ENCODE assay signal across 9 cellular contexts in the genomic region with DNA sequence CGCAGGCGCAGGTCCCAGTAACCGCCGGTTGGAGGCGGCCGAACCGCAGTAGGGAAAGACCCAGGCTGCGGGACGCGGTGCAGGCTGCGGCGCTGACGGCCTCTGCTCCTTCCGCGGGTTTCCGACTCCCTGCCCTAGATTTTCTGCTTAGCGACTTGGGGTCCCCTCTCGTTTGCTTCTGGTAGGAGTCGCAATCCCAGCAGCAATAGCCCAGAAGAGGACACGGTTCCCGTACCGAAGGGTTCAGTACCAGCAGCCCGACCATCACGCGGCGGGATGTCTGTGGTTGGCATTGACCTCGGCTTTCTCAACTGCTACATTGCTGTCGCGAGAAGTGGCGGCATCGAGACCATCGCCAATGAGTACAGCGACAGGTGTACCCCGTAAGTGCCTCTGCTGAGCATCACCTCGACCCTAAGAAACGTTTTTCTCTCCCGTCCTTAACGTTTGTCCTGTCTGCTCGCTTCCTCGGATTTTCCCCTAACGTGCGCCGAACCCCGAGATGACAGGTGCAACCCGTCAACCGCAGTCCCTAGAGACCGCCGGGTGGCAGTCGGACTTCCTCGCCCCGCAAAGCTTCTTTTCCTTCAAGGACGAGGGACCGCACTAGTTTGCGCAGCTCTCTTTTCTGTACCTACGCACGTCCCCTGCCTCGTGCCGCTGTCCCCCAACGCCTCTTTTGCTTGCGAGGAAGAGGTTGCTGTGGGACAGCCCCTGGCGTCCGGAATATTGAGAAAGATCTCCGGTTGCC. TPM values are rescaled to one million over a fixed set of nuclear protein-coding genes. Genes with fewer than 3 reads are reported as not detected.
DNase-seq lines count a peak whose midpoint lies in the region; ATAC-seq, FAIRE-seq and TF ChIP-seq lines count a peak whose summit lies in the region.
"Had no signal": no experiment of that assay in that cellular context is flagged by ENCODE, and none has a peak within 500 bp of the region (broad histone marks: within the 10 kb centered on the region; RNA-seq: fewer than 3 reads in every experiment).

A gene (plus strand): TSS at position 48 of the 751 bp plus-strand sequence. CDS start 229 bp downstream, at position 277.

- H3K27ac ChIP-seq in CD8-positive, alpha-beta T cell (ENCODE audit: low read depth, low read length) = no peak within 1 kb of the TSS
- peak within 1 kb of the TSS; percentile 85 for H3K27ac ChIP-seq in muscle layer of duodenum (ENCODE audit: low read length)

- H3K4me3 ChIP-seq in CD8-positive, alpha-beta T cell (ENCODE audit: low read depth, low read length) = peak within 1 kb of the TSS; percentile 66
- H3K4me3 ChIP-seq in muscle layer of duodenum (ENCODE audit: low read depth in 1 of 2, low read length in 2 of 2) = peak within 1 kb of the TSS; percentile 88 to 96

- intact Hi-C loops in CD8-positive, alpha-beta T cell (cut with DNase I, micrococcal nuclease) = no loop called here

- peaks cover 15% of the 10 kb centered on the region for H3K4me1 Mint-ChIP-seq in CD8-positive, alpha-beta T cell (ENCODE audit: low read depth)
- peaks cover 18% of the 10 kb centered on the region for H3K4me1 Mint-ChIP-seq in activated CD8-positive, alpha-beta memory T cell treated with anti-CD3 and anti-CD28 coated beads, Interleukin-2, amount 10 ng/mL, durations not matched to agents 7 days and 5 days

- H3K36me3 Mint-ChIP-seq in CD8-positive, alpha-beta T cell = no peaks in the 10 kb centered on the region
- peaks cover 2% of the 10 kb centered on the region for H3K36me3 Mint-ChIP-seq in activated CD8-positive, alpha-beta memory T cell treated with anti-CD3 and anti-CD28 coated beads, Interleukin-2, amount 10 ng/mL, durations not matched to agents 7 days and 5 days

- no peaks in the 10 kb centered on the region for H3K36me3 ChIP-seq in CD8-positive, alpha-beta T cell (ENCODE audit: insufficient read depth, low read length)
- H3K36me3 ChIP-seq in muscle layer of duodenum (ENCODE audit: control insufficient read depth in 1 of 2, insufficient read depth in 2 of 2, low read length in 2 of 2) = no peaks in the 10 kb centered on the region

- ATAC-seq in CD8-positive, alpha-beta T cell = peak; percentile 58
- ATAC-seq in HG03342 (IDR thresholded peaks at IDR 0.05; ENCODE audit: unreplicated experiment) = peak; percentile 38
- peak; percentile 50 for ATAC-seq in activated CD8-positive, alpha-beta memory T cell treated with anti-CD3 and anti-CD28 coated beads, Interleukin-2, amount 10 ng/mL, durations not matched to agents 7 days and 5 days
- peak; percentile 90 for ATAC-seq in esophagus mucosa

- H3K4me1 ChIP-seq in CD8-positive, alpha-beta T cell (ENCODE audit: insufficient read depth, low read length) = peaks cover 14% of the 10 kb centered on the region
- no peaks in the 10 kb centered on the region for H3K4me1 ChIP-seq in muscle layer of duodenum (ENCODE audit: control insufficient read depth in 1 of 2, insufficient read depth in 2 of 2, low read length in 2 of 2)

- CTCF ChIA-PET in CD8-positive, alpha-beta T cell (lab: Charles Lee) = no interaction called here
- CTCF ChIA-PET in activated CD8-positive, alpha-beta memory T cell treated with anti-CD3 and anti-CD28 coated beads, Interleukin-2, amount 10 ng/mL, durations not matched to agents 7 days and 5 days (lab: Charles Lee) = interaction anchor here (0.9 kb wide), 1 partner anchor 98 kb away, joined by 3 read pairs; a partner anchor contains a TSS

- no peak for TF ChIP-seq CTCF in CD8-positive, alpha-beta T cell (IDR thresholded peaks at IDR 0.05)

- no peaks in the 10 kb centered on the region for H3K9me3 ChIP-seq in CD8-positive, alpha-beta T cell (ENCODE audit: low read length)
- no peaks in the 10 kb centered on the region for H3K9me3 ChIP-seq in muscle layer of duodenum (ENCODE audit: control insufficient read depth in 1 of 2, low read length in 2 of 2)

- peaks cover 60% of the 10 kb centered on the region for H3K27me3 Mint-ChIP-seq in CD8-positive, alpha-beta T cell (ENCODE audit: low read depth)
- H3K27me3 Mint-ChIP-seq in activated CD8-positive, alpha-beta memory T cell treated with anti-CD3 and anti-CD28 coated beads, Interleukin-2, amount 10 ng/mL, durations not matched to agents 7 days and 5 days = peaks cover 76% of the 10 kb centered on the region

- peak; percentile 89 for FAIRE-seq in GM19239 (lab: Jason Lieb, UNC)
- FAIRE-seq: endometrium had no signal

- H3K4me3 Mint-ChIP-seq in CD8-positive, alpha-beta T cell = peak within 1 kb of the TSS; percentile 92
- H3K4me3 Mint-ChIP-seq in activated CD8-positive, alpha-beta memory T cell treated with anti-CD3 and anti-CD28 coated beads, Interleukin-2, amount 10 ng/mL, durations not matched to agents 7 days and 5 days = peak within 1 kb of the TSS; percentile 76

- DNase-seq in CD8-positive, alpha-beta T cell = peak in 6 of 7 experiments; percentile 5 to 50 (median 15)
- peak; percentile 17 for DNase-seq in GM19239 (ENCODE audit: insufficient read length, low spot score)
- DNase-seq in NCI-H748 (lab: John Stamatoyannopoulos, UW; ENCODE audit: unreplicated experiment) = peak; percentile 55
- peak; percentile 62 for DNase-seq in activated CD8-positive, alpha-beta memory T cell treated with anti-CD3 and anti-CD28 coated beads, Interleukin-2, amount 10 ng/mL, durations not matched to agents 7 days and 5 days
- DNase-seq in superior temporal gyrus (ENCODE audit: extremely low spot score) = peak; percentile 87

- H3K27ac Mint-ChIP-seq in CD8-positive, alpha-beta T cell = no peak within 1 kb of the TSS
- H3K27ac Mint-ChIP-seq in activated CD8-positive, alpha-beta memory T cell treated with anti-CD3 and anti-CD28 coated beads, Interleukin-2, amount 10 ng/mL, durations not matched to agents 7 days and 5 days = peak within 1 kb of the TSS; percentile 69

- no peaks in the 10 kb centered on the region for H3K9me3 Mint-ChIP-seq in CD8-positive, alpha-beta T cell
- no peaks in the 10 kb centered on the region for H3K9me3 Mint-ChIP-seq in activated CD8-positive, alpha-beta memory T cell treated with anti-CD3 and anti-CD28 coated beads, Interleukin-2, amount 10 ng/mL, durations not matched to agents 7 days and 5 days (ENCODE audit: low read depth)

- H3K27me3 ChIP-seq in CD8-positive, alpha-beta T cell (ENCODE audit: insufficient read depth, low read length) = peaks cover 25% of the 10 kb centered on the region
- H3K27me3 ChIP-seq in muscle layer of duodenum (ENCODE audit: low read depth, low read length) = no peaks in the 10 kb centered on the region

- POLR2A ChIA-PET in CD8-positive, alpha-beta T cell (lab: Charles Lee) = interaction anchor here (0.7 kb wide), 1 partner anchor 10 kb away, joined by 3 read pairs; no protein-coding TSS in a partner anchor

RNA-seq across cellular contexts. Expression of the gene that starts here (rescaled TPM):
- not detected for total RNA-seq in CD8-positive, alpha-beta T cell
- total RNA-seq in activated CD8-positive, alpha-beta memory T cell treated with anti-CD3 and anti-CD28 coated beads, Interleukin-2, amount 10 ng/mL, durations not matched to agents 7 days and 5 days = 1 to 10 TPM in 1 of 2 experiments, under 1 TPM in 1; 0.15 to 1.3 TPM
- total RNA-seq in esophagus mucosa = 35.5 TPM

Comparison
In these comparisons a context has a peak if more than half of its experiments do, and no peak if none do; other contexts are left out.
1. RNA of the gene that starts here (total RNA-seq): 35.5 TPM in esophagus mucosa (single experiment); 0.15 to 1.3 TPM in activated CD8-positive, alpha-beta memory T cell treated with anti-CD3 and anti-CD28 coated beads, Interleukin-2, amount 10 ng/mL, durations not matched to agents 7 days and 5 days and not detected in CD8-positive, alpha-beta T cell; every median in the first group is over 10 times any median in the second.
2. Peak in DNase-seq, ATAC-seq and H3K4me3 ChIP-seq in CD8-positive, alpha-beta T cell; RNA of the gene not detected or under 1 TPM.
3. ATAC-seq: peak in every context shown above with its lines; median percentile 90 in esophagus mucosa; 58 in CD8-positive, alpha-beta T cell; 50 in activated CD8-positive, alpha-beta memory T cell treated with anti-CD3 and anti-CD28 coated beads, Interleukin-2, amount 10 ng/mL, durations not matched to agents 7 days and 5 days; 38 in HG03342.
4. DNase-seq: peak in every context shown above with its lines; median percentile 87 in superior temporal gyrus; 62 in activated CD8-positive, alpha-beta memory T cell treated with anti-CD3 and anti-CD28 coated beads, Interleukin-2, amount 10 ng/mL, durations not matched to agents 7 days and 5 days; 55 in NCI-H748; 17 in GM19239; 15 in CD8-positive, alpha-beta T cell.